ENCODE assay signal across 9 cellular contexts in genomic region chr1:156122086-156122485, GRCh38. TPM values are rescaled to one million over a fixed set of nuclear protein-coding genes. Genes with fewer than 3 reads are reported as not detected.
DNase-seq lines count a peak whose midpoint lies in the region; ATAC-seq and TF ChIP-seq lines count a peak whose summit lies in the region.
"Had no signal": no experiment of that assay in that cellular context is flagged by ENCODE, and none has a peak within 500 bp of the region (broad histone marks: within the 10 kb centered on the region; RNA-seq: fewer than 3 reads in every experiment).

No MANE protein-coding gene starts in this region.

- TF ChIP-seq CTCF in colonic mucosa (IDR thresholded peaks at IDR 0.05) (no peak), type B pancreatic cell (conservative IDR thresholded peaks at IDR 0.05) (no peak)

- no peaks in the 10 kb centered on the region for H3K36me3 ChIP-seq in colonic mucosa
- H3K36me3 ChIP-seq in mucosa of rectum (ENCODE audit: control insufficient read depth in 2 of 2, insufficient read depth in 2 of 2, low read length in 2 of 2): peaks cover 3% of the 10 kb centered on the region in 2 donors

- H3K27me3 ChIP-seq in colonic mucosa (no peaks in the 10 kb centered on the region), mucosa of rectum (ENCODE audit: control insufficient read depth in 2 of 2, insufficient read depth in 2 of 2, low read length in 2 of 2) (no peaks in the 10 kb centered on the region)

- H3K9ac ChIP-seq in colonic mucosa (ENCODE audit: low read depth in 2 of 2, low read length in 2 of 2): peak overlapping the region; percentile 73 to 78
- H3K9ac ChIP-seq in mucosa of rectum (ENCODE audit: low read depth in 1 of 2, low read length in 2 of 2): peak overlapping the region; percentile 1 to 81

- peaks cover 15% of the 10 kb centered on the region for H3K27me3 Mint-ChIP-seq in activated T-cell treated with anti-CD3 and anti-CD28 coated beads, Interleukin-2, amount 50 U/mL, for 72 hours (ENCODE audit: low read depth)
- H3K27me3 Mint-ChIP-seq in activated T-cell treated with anti-CD3 and anti-CD28 coated beads, Interleukin-2, amount 50 U/mL, for 24 hours: peaks cover 3% of the 10 kb centered on the region
- H3K27me3 Mint-ChIP-seq in type B pancreatic cell: no peaks in the 10 kb centered on the region
- H3K27me3 Mint-ChIP-seq: activated CD4-positive, alpha-beta memory T cell treated with anti-CD3 and anti-CD28 coated beads, Interleukin-2, amount 10 ng/mL, durations not matched to agents 7 days and 5 days had no signal

- H3K27ac Mint-ChIP-seq in activated T-cell treated with anti-CD3 and anti-CD28 coated beads, Interleukin-2, amount 50 U/mL, for 72 hours: peak overlapping the region; percentile 56
- no peak overlapping the region for H3K27ac Mint-ChIP-seq in activated T-cell treated with anti-CD3 and anti-CD28 coated beads, Interleukin-2, amount 50 U/mL, for 24 hours
- peak overlapping the region; percentile 100 for H3K27ac Mint-ChIP-seq in type B pancreatic cell

- H3K9me3 ChIP-seq in colonic mucosa: no peaks in the 10 kb centered on the region
- H3K9me3 ChIP-seq in mucosa of rectum (ENCODE audit: control insufficient read depth in 2 of 2, low read length in 2 of 2): no peaks in the 10 kb centered on the region

- H3K27ac ChIP-seq in colonic mucosa (peak overlapping the region; percentile 94), mucosa of rectum (ENCODE audit: low read depth in 2 of 2, low read length in 2 of 2) (peak overlapping the region; percentile 93 to 98)

- peak overlapping the region; percentile 71 to 78 for H3K4me3 Mint-ChIP-seq in activated T-cell treated with anti-CD3 and anti-CD28 coated beads, Interleukin-2, amount 50 U/mL, for 72 hours
- no peak overlapping the region for H3K4me3 Mint-ChIP-seq in activated T-cell treated with anti-CD3 and anti-CD28 coated beads, Interleukin-2, amount 50 U/mL, for 24 hours
- peak overlapping the region; percentile 86 for H3K4me3 Mint-ChIP-seq in type B pancreatic cell
- H3K4me3 Mint-ChIP-seq: activated CD4-positive, alpha-beta memory T cell treated with anti-CD3 and anti-CD28 coated beads, Interleukin-2, amount 10 ng/mL, durations not matched to agents 7 days and 5 days had no signal

- H3K36me3 Mint-ChIP-seq in activated T-cell treated with anti-CD3 and anti-CD28 coated beads, Interleukin-2, amount 50 U/mL, for 72 hours (ENCODE audit: insufficient read depth in 2 of 2): peaks cover 3 to 5% of the 10 kb centered on the region in 2 donors
- H3K36me3 Mint-ChIP-seq in activated T-cell treated with anti-CD3 and anti-CD28 coated beads, Interleukin-2, amount 50 U/mL, for 24 hours (ENCODE audit: low read depth): peaks cover 58% of the 10 kb centered on the region
- peaks cover 6% of the 10 kb centered on the region for H3K36me3 Mint-ChIP-seq in type B pancreatic cell

- H3K9me3 Mint-ChIP-seq in activated T-cell treated with anti-CD3 and anti-CD28 coated beads, Interleukin-2, amount 50 U/mL, for 72 hours: no peaks in the 10 kb centered on the region
- H3K9me3 Mint-ChIP-seq in activated T-cell treated with anti-CD3 and anti-CD28 coated beads, Interleukin-2, amount 50 U/mL, for 24 hours: no peaks in the 10 kb centered on the region
- H3K9me3 Mint-ChIP-seq in type B pancreatic cell: no peaks in the 10 kb centered on the region
- H3K9me3 Mint-ChIP-seq: activated CD4-positive, alpha-beta memory T cell treated with anti-CD3 and anti-CD28 coated beads, Interleukin-2, amount 10 ng/mL, durations not matched to agents 7 days and 5 days had no signal

- ATAC-seq in activated T-cell treated with anti-CD3 and anti-CD28 coated beads, Interleukin-2, amount 50 U/mL, for 72 hours (replicated peaks in 1 of 2): no peak
- no peak for ATAC-seq in HG03045 (IDR thresholded peaks at IDR 0.05; ENCODE audit: unreplicated experiment)

- no peak for DNase-seq in activated T-cell treated with anti-CD3 and anti-CD28 coated beads, Interleukin-2, amount 50 U/mL, for 72 hours
- DNase-seq in activated T-cell treated with anti-CD3 and anti-CD28 coated beads, Interleukin-2, amount 50 U/mL, for 24 hours: no peak
- DNase-seq in colonic mucosa (no peak), type B pancreatic cell (ENCODE audit: extremely low spot score, unreplicated experiment) (no peak), GDM1 (lab: John Stamatoyannopoulos, UW) (no peak), hepatic stellate cell (ENCODE audit: low spot score) (no peak)
- DNase-seq: activated CD4-positive, alpha-beta memory T cell treated with anti-CD3 and anti-CD28 coated beads, Interleukin-2, amount 10 ng/mL, durations not matched to agents 7 days and 5 days had no signal

- H3K4me1 ChIP-seq in colonic mucosa (peaks cover 70% of the 10 kb centered on the region), mucosa of rectum (ENCODE audit: control insufficient read depth in 2 of 2, insufficient read depth in 2 of 2, low read length in 2 of 2) (peaks cover 81 to 94% of the 10 kb centered on the region in 2 donors)

- intact Hi-C loops in colonic mucosa (cut with DNase I): no loop called here

- H3K4me3 ChIP-seq in colonic mucosa: peak overlapping the region; percentile 12
- H3K4me3 ChIP-seq in mucosa of rectum (ENCODE audit: low read length in 2 of 2): peak overlapping the region; percentile 55 to 56

- H3K4me1 Mint-ChIP-seq in activated T-cell treated with anti-CD3 and anti-CD28 coated beads, Interleukin-2, amount 50 U/mL, for 72 hours (ENCODE audit: low read depth): peaks cover 85% of the 10 kb centered on the region
- H3K4me1 Mint-ChIP-seq in activated T-cell treated with anti-CD3 and anti-CD28 coated beads, Interleukin-2, amount 50 U/mL, for 24 hours (ENCODE audit: low read depth): peaks cover 71% of the 10 kb centered on the region
- peaks cover 43% of the 10 kb centered on the region for H3K4me1 Mint-ChIP-seq in type B pancreatic cell (ENCODE audit: unreplicated experiment)

RNA-seq across cellular contexts. Expression of gene LMNA, which starts 7.6 kb away (rescaled TPM):
- total RNA-seq in activated T-cell treated with anti-CD3 and anti-CD28 coated beads, Interleukin-2, amount 50 U/mL, for 72 hours: 100 to 1,000 TPM; 125 to 159 TPM
- 100 to 1,000 TPM; 414 to 610 TPM for total RNA-seq in colonic mucosa
- 141 and 400 TPM in 2 replicates for total RNA-seq in type B pancreatic cell (ENCODE audit: low replicate concordance)

RNA-seq across cellular contexts. Expression of gene SEMA4A, which starts 31.3 kb away (rescaled TPM):
- 10 to 100 TPM; 63.7 to 80.3 TPM for total RNA-seq in activated T-cell treated with anti-CD3 and anti-CD28 coated beads, Interleukin-2, amount 50 U/mL, for 72 hours
- total RNA-seq in colonic mucosa: 1 to 10 TPM; 4.5 to 5.6 TPM
- 7.1 and 12.9 TPM in 2 replicates for total RNA-seq in type B pancreatic cell (ENCODE audit: low replicate concordance)

RNA-seq across cellular contexts. Expression of gene MEX3A, which starts 39.8 kb away (rescaled TPM):
- under 1 TPM; 0.31 to 0.97 TPM for total RNA-seq in activated T-cell treated with anti-CD3 and anti-CD28 coated beads, Interleukin-2, amount 50 U/mL, for 72 hours
- total RNA-seq in colonic mucosa: 1 to 10 TPM; 1.6 to 3.7 TPM
- 31.0 and 61.9 TPM in 2 replicates for total RNA-seq in type B pancreatic cell (ENCODE audit: low replicate concordance)
